Comparison of ENCODE assay signal across 8 cellular contexts in genomic region chr7:106153891-106154449, GRCh38. TPM values are rescaled to one million over a fixed set of nuclear protein-coding genes. Genes with fewer than 3 reads are reported as not detected.
DNase-seq lines count a peak whose midpoint lies in the region; ATAC-seq and TF ChIP-seq lines count a peak whose summit lies in the region.

No MANE protein-coding gene starts in this region.

- CTCF ChIA-PET in Panc1 (lab: Charles Lee): interaction anchor here (0.6 to 1.8 kb wide), 8 partner anchors 9 to 389 kb away, joined by 3 to 21 read pairs (median 4); no protein-coding TSS in a partner anchor

- peak overlapping the region in 1 of 2 donors; percentile 41 for H3K4me3 Mint-ChIP-seq in activated T-cell treated with anti-CD3 and anti-CD28 coated beads, Interleukin-2, amount 50 U/mL, for 72 hours
- no peak overlapping the region for H3K4me3 Mint-ChIP-seq in neural progenitor cell
- H3K4me3 Mint-ChIP-seq in stimulated activated naive CD8-positive, alpha-beta T cell treated with anti-CD3 and anti-CD28 coated beads, Interleukin-15, amount 100 ng/mL, for 72 hours: peak overlapping the region in 1 of 2 donors; percentile 64

- BruUV-seq in Panc1 (replicated peaks; lab: Mats Ljungman, UMichigan): no TSS peak

- H3K36me3 ChIP-seq in Panc1 (ENCODE audit: control insufficient read depth, insufficient read depth, low read length) (no peaks in the 10 kb centered on the region), neural progenitor cell (no peaks in the 10 kb centered on the region)

- intact Hi-C loops in Panc1 (cut with micrococcal nuclease; ENCODE audit: unreplicated experiment): loop anchor here (1.0 to 10.0 kb wide), 3 partner anchors 97 to 499 kb away; no protein-coding TSS in a partner anchor

- H2AFZ ChIP-seq in neural progenitor cell (replicated peaks): peak overlapping the region; percentile 86

- H3F3A ChIP-seq in neural progenitor cell (ENCODE audit: low read depth): no peaks in the 10 kb centered on the region

- no peak overlapping the region for H3K9ac ChIP-seq in neural progenitor cell

- no peaks in the 10 kb centered on the region for H4K20me1 ChIP-seq in neural progenitor cell (ENCODE audit: low read depth)

- ATAC-seq in Panc1: peak; percentile 99
- peak; percentile 85 to 94 for ATAC-seq in activated T-cell treated with anti-CD3 and anti-CD28 coated beads, Interleukin-2, amount 50 U/mL, for 72 hours (replicated peaks in 1 of 2)
- peak; percentile 91 for ATAC-seq in stimulated activated naive CD8-positive, alpha-beta T cell treated with anti-CD3 and anti-CD28 coated beads, Interleukin-15, amount 100 ng/mL, for 72 hours

- POLR2A ChIA-PET in Panc1 (lab: Charles Lee): no interaction called here

- H3K9me3 Mint-ChIP-seq in activated T-cell treated with anti-CD3 and anti-CD28 coated beads, Interleukin-2, amount 50 U/mL, for 72 hours: no peaks in the 10 kb centered on the region
- peaks cover 3% of the 10 kb centered on the region for H3K9me3 Mint-ChIP-seq in neural progenitor cell
- no peaks in the 10 kb centered on the region for H3K9me3 Mint-ChIP-seq in stimulated activated naive CD8-positive, alpha-beta T cell treated with anti-CD3 and anti-CD28 coated beads, Interleukin-15, amount 100 ng/mL, for 72 hours

- H3K27ac Mint-ChIP-seq in activated T-cell treated with anti-CD3 and anti-CD28 coated beads, Interleukin-2, amount 50 U/mL, for 72 hours: no peak overlapping the region
- H3K27ac Mint-ChIP-seq in neural progenitor cell: no peak overlapping the region
- H3K27ac Mint-ChIP-seq in stimulated activated naive CD8-positive, alpha-beta T cell treated with anti-CD3 and anti-CD28 coated beads, Interleukin-15, amount 100 ng/mL, for 72 hours: no peak overlapping the region

- peak overlapping the region; percentile 35 for H3K4me2 ChIP-seq in neural progenitor cell

- H3K4me3 ChIP-seq in Jurkat, Clone E6-1 (ENCODE audit: low read length): no peak overlapping the region
- no peak overlapping the region for H3K4me3 ChIP-seq in Panc1 (ENCODE audit: low read depth in 2 of 2, low read length in 2 of 2)
- no peak overlapping the region for H3K4me3 ChIP-seq in fibroblast of mammary gland (ENCODE audit: control insufficient read depth, low read depth, low read length)
- no peak overlapping the region for H3K4me3 ChIP-seq in neural progenitor cell

- H3K79me2 ChIP-seq in neural progenitor cell (ENCODE audit: low read depth): no peaks in the 10 kb centered on the region

- no peaks in the 10 kb centered on the region for H3K36me3 Mint-ChIP-seq in activated T-cell treated with anti-CD3 and anti-CD28 coated beads, Interleukin-2, amount 50 U/mL, for 72 hours (ENCODE audit: insufficient read depth in 2 of 2)
- H3K36me3 Mint-ChIP-seq in neural progenitor cell: no peaks in the 10 kb centered on the region

- H3K27me3 ChIP-seq in Panc1 (ENCODE audit: control insufficient read depth, insufficient read depth, low read length) (no peaks in the 10 kb centered on the region), neural progenitor cell (no peaks in the 10 kb centered on the region)

- H3K4me1 ChIP-seq in Panc1 (ENCODE audit: control insufficient read depth, insufficient read depth, low read length) (no peaks in the 10 kb centered on the region), neural progenitor cell (no peaks in the 10 kb centered on the region)

- no peaks in the 10 kb centered on the region for H3K9me3 ChIP-seq in Panc1 (ENCODE audit: control insufficient read depth, insufficient read depth, low read depth, low read length)
- H3K9me3 ChIP-seq in neural progenitor cell (ENCODE audit: low read depth): no peaks in the 10 kb centered on the region

- no peaks in the 10 kb centered on the region for H3K4me1 Mint-ChIP-seq in activated T-cell treated with anti-CD3 and anti-CD28 coated beads, Interleukin-2, amount 50 U/mL, for 72 hours (ENCODE audit: low read depth)
- peaks cover 2% of the 10 kb centered on the region for H3K4me1 Mint-ChIP-seq in neural progenitor cell
- peaks cover 17% of the 10 kb centered on the region for H3K4me1 Mint-ChIP-seq in stimulated activated naive CD8-positive, alpha-beta T cell treated with anti-CD3 and anti-CD28 coated beads, Interleukin-15, amount 100 ng/mL, for 72 hours

- H3K27ac ChIP-seq in Panc1 (ENCODE audit: low read length) (no peak overlapping the region), neural progenitor cell (no peak overlapping the region)

- H3K27me3 Mint-ChIP-seq in activated T-cell treated with anti-CD3 and anti-CD28 coated beads, Interleukin-2, amount 50 U/mL, for 72 hours (ENCODE audit: low read depth): peaks cover 37% of the 10 kb centered on the region
- H3K27me3 Mint-ChIP-seq in neural progenitor cell (ENCODE audit: insufficient read depth, low read depth): peaks cover 5% of the 10 kb centered on the region
- H3K27me3 Mint-ChIP-seq in stimulated activated naive CD8-positive, alpha-beta T cell treated with anti-CD3 and anti-CD28 coated beads, Interleukin-15, amount 100 ng/mL, for 72 hours: peaks cover 31% of the 10 kb centered on the region

- in situ Hi-C loops in Panc1 (cut with HindIII; ENCODE audit: low pct_unique_long_range_greater_than_20kb, low sequenced_read_pairs): loop anchor here (25.0 kb wide), 1 partner anchor 92 kb away; no protein-coding TSS in a partner anchor

- TF ChIP-seq CTCF in GM20000 (IDR thresholded peaks at IDR 0.05; ENCODE audit: extremely low read depth, missing control alignments) (peak; percentile 84), Panc1 (IDR thresholded peaks at IDR 0.05) (peak; percentile 97), fibroblast of mammary gland (conservative IDR thresholded peaks at IDR 0.05; ENCODE audit: control insufficient read depth, insufficient read depth, low read depth, low read length) (peak; percentile 98), neural progenitor cell (IDR thresholded peaks at IDR 0.05) (peak; percentile 95)

- DNase-seq in COLO829 (ENCODE audit: low spot score) (peak; percentile 90), GM20000 (ENCODE audit: low spot score) (peak; percentile 72), Panc1 (ENCODE audit: low read depth, low spot score) (peak; percentile 64), fibroblast of mammary gland (ENCODE audit: low read depth) (peak; percentile 79), neural progenitor cell (ENCODE audit: low spot score) (peak; percentile 87)
- peak; percentile 63 for DNase-seq in Jurkat, Clone E6-1 (ENCODE audit: low read depth, low spot score)
- peak; percentile 73 to 75 for DNase-seq in activated T-cell treated with anti-CD3 and anti-CD28 coated beads, Interleukin-2, amount 50 U/mL, for 72 hours
- DNase-seq in stimulated activated naive CD8-positive, alpha-beta T cell treated with anti-CD3 and anti-CD28 coated beads, Interleukin-15, amount 100 ng/mL, for 72 hours: peak; percentile 68 to 73

RNA-seq across cellular contexts. Expression of gene SYPL1, which starts 41.9 kb away (rescaled TPM):
- polyA plus RNA-seq in Jurkat, Clone E6-1 (2012; ENCODE audit: insufficient read depth, insufficient read length): 94.2 TPM
- total RNA-seq in Panc1 (2021; ENCODE audit: unreplicated experiment): 98.3 TPM
- 59.7 TPM for polyA plus RNA-seq in Panc1 (2012; ENCODE audit: insufficient read length)
- 10 to 100 TPM; 29.6 to 32.0 TPM for total RNA-seq in activated T-cell treated with anti-CD3 and anti-CD28 coated beads, Interleukin-2, amount 50 U/mL, for 72 hours
- total RNA-seq in neural progenitor cell (ENCODE audit: low replicate concordance): 29.9 and 48.8 TPM in 2 replicates
